ENCODE assay signal across 2 cellular contexts in the genomic region with DNA sequence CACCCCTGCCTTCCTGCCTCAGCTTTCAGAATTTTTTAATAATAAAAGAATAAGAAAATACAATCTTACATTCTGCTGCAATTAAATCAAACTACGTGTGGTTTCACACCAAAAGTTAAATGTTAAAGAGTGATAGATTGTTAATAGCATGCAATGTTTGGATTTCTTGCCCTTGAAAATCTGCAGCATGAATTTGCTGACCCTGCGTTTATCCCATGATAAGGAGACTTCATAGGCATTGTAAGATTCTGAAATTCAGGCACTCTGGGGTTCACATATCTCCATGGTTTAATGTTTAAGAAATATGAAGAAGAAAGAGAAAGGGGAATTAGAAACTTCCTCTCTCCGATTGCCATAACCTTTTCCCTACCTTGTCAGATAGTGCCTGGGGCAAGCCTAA.
TF ChIP-seq lines count a peak whose summit lies in the region.

No MANE protein-coding gene starts in this region.

TF ChIP-seq in SK-N-SH treated with all-trans-retinoic acid at 6 μM for 48 hours, 23 proteins besides CTCF, POLR2A, EP300 and RAD21:
- TF ChIP-seq, protein P1, sequence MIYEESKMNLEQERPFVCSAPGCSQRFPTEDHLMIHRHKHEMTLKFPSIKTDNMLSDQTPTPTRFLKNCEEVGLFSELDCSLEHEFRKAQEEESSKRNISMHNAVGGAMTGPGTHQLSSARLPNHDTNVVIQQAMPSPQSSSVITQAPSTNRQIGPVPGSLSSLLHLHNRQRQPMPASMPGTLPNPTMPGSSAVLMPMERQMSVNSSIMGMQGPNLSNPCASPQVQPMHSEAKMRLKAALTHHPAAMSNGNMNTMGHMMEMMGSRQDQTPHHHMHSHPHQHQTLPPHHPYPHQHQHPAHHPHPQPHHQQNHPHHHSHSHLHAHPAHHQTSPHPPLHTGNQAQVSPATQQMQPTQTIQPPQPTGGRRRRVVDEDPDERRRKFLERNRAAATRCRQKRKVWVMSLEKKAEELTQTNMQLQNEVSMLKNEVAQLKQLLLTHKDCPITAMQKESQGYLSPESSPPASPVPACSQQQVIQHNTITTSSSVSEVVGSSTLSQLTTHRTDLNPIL (CRISPR knock-in tag; IDR thresholded peaks at IDR 0.05; ENCODE audit: low read depth) = no peak
- no peak for TF ChIP-seq ZNF8 (CRISPR knock-in tag; IDR thresholded peaks at IDR 0.05)
- TF ChIP-seq PPARA (CRISPR knock-in tag; IDR thresholded peaks at IDR 0.05; ENCODE audit: borderline replicate concordance) = no peak
- no peak for TF ChIP-seq TSHZ2 (CRISPR knock-in tag; IDR thresholded peaks at IDR 0.05)
- no peak for TF ChIP-seq ARNTL (CRISPR knock-in tag; IDR thresholded peaks at IDR 0.05; ENCODE audit: borderline replicate concordance, low read depth)
- TF ChIP-seq TCF4 (CRISPR knock-in tag; IDR thresholded peaks at IDR 0.05; ENCODE audit: borderline replicate concordance) = no peak
- no peak for TF ChIP-seq BACH2 (CRISPR knock-in tag; IDR thresholded peaks at IDR 0.05; ENCODE audit: borderline replicate concordance)
- TF ChIP-seq ZFP3 (CRISPR knock-in tag; IDR thresholded peaks at IDR 0.05) = no peak
- TF ChIP-seq POU6F1 (CRISPR knock-in tag; IDR thresholded peaks at IDR 0.05; ENCODE audit: borderline replicate concordance, low read depth) = no peak
- TF ChIP-seq ZC3H10 (CRISPR knock-in tag; IDR thresholded peaks at IDR 0.05) = no peak
- TF ChIP-seq TOX (CRISPR knock-in tag; IDR thresholded peaks at IDR 0.05; ENCODE audit: borderline replicate concordance) = no peak
- TF ChIP-seq OSR1 (CRISPR knock-in tag; IDR thresholded peaks at IDR 0.05) = no peak
- TF ChIP-seq, protein P2, sequence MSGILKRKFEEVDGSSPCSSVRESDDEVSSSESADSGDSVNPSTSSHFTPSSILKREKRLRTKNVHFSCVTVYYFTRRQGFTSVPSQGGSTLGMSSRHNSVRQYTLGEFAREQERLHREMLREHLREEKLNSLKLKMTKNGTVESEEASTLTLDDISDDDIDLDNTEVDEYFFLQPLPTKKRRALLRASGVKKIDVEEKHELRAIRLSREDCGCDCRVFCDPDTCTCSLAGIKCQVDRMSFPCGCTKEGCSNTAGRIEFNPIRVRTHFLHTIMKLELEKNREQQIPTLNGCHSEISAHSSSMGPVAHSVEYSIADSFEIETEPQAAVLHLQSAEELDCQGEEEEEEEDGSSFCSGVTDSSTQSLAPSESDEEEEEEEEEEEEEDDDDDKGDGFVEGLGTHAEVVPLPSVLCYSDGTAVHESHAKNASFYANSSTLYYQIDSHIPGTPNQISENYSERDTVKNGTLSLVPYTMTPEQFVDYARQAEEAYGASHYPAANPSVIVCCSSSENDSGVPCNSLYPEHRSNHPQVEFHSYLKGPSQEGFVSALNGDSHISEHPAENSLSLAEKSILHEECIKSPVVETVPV (CRISPR knock-in tag; IDR thresholded peaks at IDR 0.05) = no peak
- TF ChIP-seq CSDC2 (CRISPR knock-in tag; IDR thresholded peaks at IDR 0.05) = no peak
- TF ChIP-seq, protein P3, sequence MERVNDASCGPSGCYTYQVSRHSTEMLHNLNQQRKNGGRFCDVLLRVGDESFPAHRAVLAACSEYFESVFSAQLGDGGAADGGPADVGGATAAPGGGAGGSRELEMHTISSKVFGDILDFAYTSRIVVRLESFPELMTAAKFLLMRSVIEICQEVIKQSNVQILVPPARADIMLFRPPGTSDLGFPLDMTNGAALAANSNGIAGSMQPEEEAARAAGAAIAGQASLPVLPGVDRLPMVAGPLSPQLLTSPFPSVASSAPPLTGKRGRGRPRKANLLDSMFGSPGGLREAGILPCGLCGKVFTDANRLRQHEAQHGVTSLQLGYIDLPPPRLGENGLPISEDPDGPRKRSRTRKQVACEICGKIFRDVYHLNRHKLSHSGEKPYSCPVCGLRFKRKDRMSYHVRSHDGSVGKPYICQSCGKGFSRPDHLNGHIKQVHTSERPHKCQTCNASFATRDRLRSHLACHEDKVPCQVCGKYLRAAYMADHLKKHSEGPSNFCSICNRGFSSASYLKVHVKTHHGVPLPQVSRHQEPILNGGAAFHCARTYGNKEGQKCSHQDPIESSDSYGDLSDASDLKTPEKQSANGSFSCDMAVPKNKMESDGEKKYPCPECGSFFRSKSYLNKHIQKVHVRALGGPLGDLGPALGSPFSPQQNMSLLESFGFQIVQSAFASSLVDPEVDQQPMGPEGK (CRISPR knock-in tag; IDR thresholded peaks at IDR 0.05; ENCODE audit: borderline replicate concordance) = no peak
- no peak for TF ChIP-seq GLIS3 (CRISPR knock-in tag; IDR thresholded peaks at IDR 0.05)
- no peak for TF ChIP-seq ZNF565 (CRISPR knock-in tag; conservative IDR thresholded peaks at IDR 0.05; ENCODE audit: low read depth)

TF ChIP-seq in SK-N-SH, 30 proteins besides CTCF, POLR2A, EP300 and RAD21 (continued from another document):
- TF ChIP-seq, protein P4, sequence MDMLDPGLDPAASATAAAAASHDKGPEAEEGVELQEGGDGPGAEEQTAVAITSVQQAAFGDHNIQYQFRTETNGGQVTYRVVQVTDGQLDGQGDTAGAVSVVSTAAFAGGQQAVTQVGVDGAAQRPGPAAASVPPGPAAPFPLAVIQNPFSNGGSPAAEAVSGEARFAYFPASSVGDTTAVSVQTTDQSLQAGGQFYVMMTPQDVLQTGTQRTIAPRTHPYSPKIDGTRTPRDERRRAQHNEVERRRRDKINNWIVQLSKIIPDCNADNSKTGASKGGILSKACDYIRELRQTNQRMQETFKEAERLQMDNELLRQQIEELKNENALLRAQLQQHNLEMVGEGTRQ (IDR thresholded peaks at IDR 0.05; ENCODE audit: borderline replicate concordance, low read depth, low read length) = no peak
- TF ChIP-seq SIN3A (IDR thresholded peaks at IDR 0.05; ENCODE audit: borderline replicate concordance, low read depth, low read length) (no peak), ELF1 (IDR thresholded peaks at IDR 0.05) (no peak), RCOR1 (IDR thresholded peaks at IDR 0.05; ENCODE audit: low read length) (no peak), FOXJ3 (CRISPR knock-in tag; IDR thresholded peaks at IDR 0.05) (no peak), YY1 (IDR thresholded peaks at IDR 0.05; ENCODE audit: low read depth) (no peak), MXI1 (IDR thresholded peaks at IDR 0.05; ENCODE audit: low read depth, low read length) (no peak), FOSL2 (IDR thresholded peaks at IDR 0.05; ENCODE audit: borderline replicate concordance, low read depth) (no peak)
- TF ChIP-seq, protein P5, sequence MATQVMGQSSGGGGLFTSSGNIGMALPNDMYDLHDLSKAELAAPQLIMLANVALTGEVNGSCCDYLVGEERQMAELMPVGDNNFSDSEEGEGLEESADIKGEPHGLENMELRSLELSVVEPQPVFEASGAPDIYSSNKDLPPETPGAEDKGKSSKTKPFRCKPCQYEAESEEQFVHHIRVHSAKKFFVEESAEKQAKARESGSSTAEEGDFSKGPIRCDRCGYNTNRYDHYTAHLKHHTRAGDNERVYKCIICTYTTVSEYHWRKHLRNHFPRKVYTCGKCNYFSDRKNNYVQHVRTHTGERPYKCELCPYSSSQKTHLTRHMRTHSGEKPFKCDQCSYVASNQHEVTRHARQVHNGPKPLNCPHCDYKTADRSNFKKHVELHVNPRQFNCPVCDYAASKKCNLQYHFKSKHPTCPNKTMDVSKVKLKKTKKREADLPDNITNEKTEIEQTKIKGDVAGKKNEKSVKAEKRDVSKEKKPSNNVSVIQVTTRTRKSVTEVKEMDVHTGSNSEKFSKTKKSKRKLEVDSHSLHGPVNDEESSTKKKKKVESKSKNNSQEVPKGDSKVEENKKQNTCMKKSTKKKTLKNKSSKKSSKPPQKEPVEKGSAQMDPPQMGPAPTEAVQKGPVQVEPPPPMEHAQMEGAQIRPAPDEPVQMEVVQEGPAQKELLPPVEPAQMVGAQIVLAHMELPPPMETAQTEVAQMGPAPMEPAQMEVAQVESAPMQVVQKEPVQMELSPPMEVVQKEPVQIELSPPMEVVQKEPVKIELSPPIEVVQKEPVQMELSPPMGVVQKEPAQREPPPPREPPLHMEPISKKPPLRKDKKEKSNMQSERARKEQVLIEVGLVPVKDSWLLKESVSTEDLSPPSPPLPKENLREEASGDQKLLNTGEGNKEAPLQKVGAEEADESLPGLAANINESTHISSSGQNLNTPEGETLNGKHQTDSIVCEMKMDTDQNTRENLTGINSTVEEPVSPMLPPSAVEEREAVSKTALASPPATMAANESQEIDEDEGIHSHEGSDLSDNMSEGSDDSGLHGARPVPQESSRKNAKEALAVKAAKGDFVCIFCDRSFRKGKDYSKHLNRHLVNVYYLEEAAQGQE (IDR thresholded peaks at IDR 0.05; ENCODE audit: low read depth, low read length) = no peak
